ENCODE assay signal across 23 cellular contexts in the genomic region with DNA sequence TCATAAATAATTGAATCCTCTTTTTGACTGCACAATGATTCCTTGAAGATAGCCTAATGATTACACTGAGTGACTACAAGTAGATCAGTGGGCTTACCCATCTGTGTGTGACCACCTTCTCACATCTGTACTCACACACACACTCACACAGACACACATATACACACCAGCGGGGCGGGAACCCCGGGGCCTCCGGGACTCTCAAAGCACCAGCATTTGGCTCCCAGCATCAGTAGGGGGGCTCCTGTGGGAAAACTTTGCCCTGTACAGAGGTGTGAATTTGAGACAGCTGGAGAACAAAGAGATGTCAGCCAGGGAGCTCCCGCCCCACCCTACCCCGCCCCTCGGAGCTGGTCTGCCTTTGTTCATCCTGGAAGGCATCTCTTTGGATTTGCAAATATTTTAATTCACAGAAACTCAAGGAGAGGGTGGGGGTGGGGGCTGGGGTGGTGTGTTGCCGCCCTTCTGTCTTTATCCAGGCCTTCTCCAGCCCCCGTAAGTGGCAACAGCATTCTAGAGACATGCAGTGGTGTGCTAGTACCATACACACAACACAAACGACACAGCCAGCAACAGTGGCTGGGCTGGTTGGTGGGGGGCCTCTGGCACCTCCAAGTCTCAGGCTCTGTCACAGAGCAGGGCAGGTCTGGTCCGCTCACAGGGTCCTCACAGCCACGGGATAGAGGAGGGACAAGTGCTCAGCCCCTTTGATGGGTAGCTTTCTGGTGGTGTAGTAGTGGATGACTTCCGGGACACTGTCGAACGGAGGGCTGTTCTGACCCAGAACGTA.
"Had no signal": no experiment of that assay in that cellular context is flagged by ENCODE, and none has a peak within 500 bp of the region (broad histone marks: within the 10 kb centered on the region; RNA-seq: fewer than 3 reads in every experiment).

No MANE protein-coding gene starts in this region.

- H3K27me3 ChIP-seq: heart right ventricle, ovary, right atrium auricular region, upper lobe of left lung had no signal

- H3K36me3 Mint-ChIP-seq: activated naive CD8-positive, alpha-beta T cell treated with anti-CD3 and anti-CD28 coated beads for 36 hours; naive thymus-derived CD4-positive, alpha-beta T cell had no signal

- H3K27me3 Mint-ChIP-seq: activated naive CD8-positive, alpha-beta T cell treated with anti-CD3 and anti-CD28 coated beads for 36 hours; activated T-cell treated with anti-CD3 and anti-CD28 coated beads, Interleukin-2, amount 50 U/mL, for 24 hours; activated T-helper 17 cell treated with anti-CD3 and anti-CD28 coated beads, Interleukin-2, amount 50 U/mL, for 72 hours; naive thymus-derived CD4-positive, alpha-beta T cell had no signal

- H3K36me3 ChIP-seq: ovary had no signal

- DNase-seq: activated CD4-positive, alpha-beta T cell treated with anti-CD3 and anti-CD28 coated beads, Interleukin-2, amount 50 U/mL, for 4 hours; activated CD8-positive, alpha-beta memory T cell treated with anti-CD3 and anti-CD28 coated beads for 24 hours; activated CD8-positive, alpha-beta memory T cell treated with anti-CD3 and anti-CD28 coated beads, Interleukin-2, amount 50 U/mL, for 4 hours; activated naive CD4-positive, alpha-beta T cell treated with Interleukin-2 at 50 U/mL for 16 hours; activated naive CD8-positive, alpha-beta T cell treated with anti-CD3 and anti-CD28 coated beads for 36 hours; activated T-cell treated with anti-CD3 and anti-CD28 coated beads, Interleukin-2, amount 50 U/mL, for 24 hours; heart right ventricle; kidney; naive thymus-derived CD4-positive, alpha-beta T cell; ovary; psoas muscle; stimulated activated CD4-positive, alpha-beta T cell treated with anti-CD3 and anti-CD28 coated beads, Interleukin-12 subunit alpha, Interleukin-12 subunit beta, amount 100 ng/mL, for 4 hours; stimulated activated CD4-positive, alpha-beta T cell treated with anti-CD3 and anti-CD28 coated beads, Interleukin-4, amount 100 ng/mL, for 4 hours; stimulated activated naive CD8-positive, alpha-beta T cell treated with anti-CD3 and anti-CD28 coated beads, Interleukin-15, Interleukin-2, amounts not matched to agents 100 U/mL and 50 U/mL, for 24 hours; T-helper 1 cell; upper lobe of left lung had no signal

- H3K4me1 Mint-ChIP-seq: activated naive CD8-positive, alpha-beta T cell treated with anti-CD3 and anti-CD28 coated beads for 36 hours; activated T-helper 17 cell treated with anti-CD3 and anti-CD28 coated beads, Interleukin-2, amount 50 U/mL, for 72 hours had no signal

- H3K9me3 ChIP-seq: heart right ventricle, ovary, psoas muscle, right atrium auricular region, upper lobe of left lung had no signal

- H3K4me3 Mint-ChIP-seq: activated naive CD8-positive, alpha-beta T cell treated with anti-CD3 and anti-CD28 coated beads for 36 hours; activated T-cell treated with anti-CD3 and anti-CD28 coated beads, Interleukin-2, amount 50 U/mL, for 24 hours; activated T-helper 17 cell treated with anti-CD3 and anti-CD28 coated beads, Interleukin-2, amount 50 U/mL, for 72 hours; naive thymus-derived CD4-positive, alpha-beta T cell had no signal

- H3K27ac Mint-ChIP-seq: activated naive CD8-positive, alpha-beta T cell treated with anti-CD3 and anti-CD28 coated beads for 36 hours; activated T-cell treated with anti-CD3 and anti-CD28 coated beads, Interleukin-2, amount 50 U/mL, for 24 hours; naive thymus-derived CD4-positive, alpha-beta T cell had no signal

- H3K4me3 ChIP-seq: heart right ventricle, lung, ovary, psoas muscle, right atrium auricular region, upper lobe of left lung had no signal

- H3K27ac ChIP-seq: heart right ventricle, ovary, psoas muscle, right atrium auricular region had no signal

- FAIRE-seq: astrocyte, endometrium, kidney, TTC549 had no signal

- H3K9me3 Mint-ChIP-seq: activated naive CD8-positive, alpha-beta T cell treated with anti-CD3 and anti-CD28 coated beads for 36 hours; activated T-cell treated with anti-CD3 and anti-CD28 coated beads, Interleukin-2, amount 50 U/mL, for 24 hours; activated T-helper 17 cell treated with anti-CD3 and anti-CD28 coated beads, Interleukin-2, amount 50 U/mL, for 72 hours; naive thymus-derived CD4-positive, alpha-beta T cell had no signal

- ATAC-seq: activated T-helper 17 cell treated with anti-CD3 and anti-CD28 coated beads, Interleukin-2, amount 50 U/mL, for 72 hours; heart right ventricle; left lobe of liver; naive thymus-derived CD4-positive, alpha-beta T cell; stimulated activated naive CD8-positive, alpha-beta T cell treated with anti-CD3 and anti-CD28 coated beads, Interleukin-15, Interleukin-2, amounts not matched to agents 100 U/mL and 50 U/mL, for 24 hours had no signal
